Comparison of ENCODE assay signal across 13 cellular contexts in genomic region chr10:103742779-103743178, GRCh38.
"Had no signal": no experiment of that assay in that cellular context is flagged by ENCODE, and none has a peak within 500 bp of the region (broad histone marks: within the 10 kb centered on the region; RNA-seq: fewer than 3 reads in every experiment).

No MANE protein-coding gene starts in this region.

- H2AFZ ChIP-seq: neural progenitor cell had no signal

- ATAC-seq: activated CD8-positive, alpha-beta T cell treated with anti-CD3 and anti-CD28 coated beads for 36 hours; activated T-cell treated with anti-CD3 and anti-CD28 coated beads, Interleukin-2, amount 50 U/mL, for 72 hours; gastroesophageal sphincter; left colon; sciatic nerve had no signal

- H3K4me3 Mint-ChIP-seq: activated CD8-positive, alpha-beta T cell treated with anti-CD3 and anti-CD28 coated beads for 36 hours; activated T-cell treated with anti-CD3 and anti-CD28 coated beads, Interleukin-2, amount 50 U/mL, for 72 hours; neural progenitor cell had no signal

- H3K9me3 ChIP-seq: gastroesophageal sphincter, ovary, spleen, thyroid gland had no signal

- H3K36me3 ChIP-seq: gastroesophageal sphincter, neural progenitor cell, ovary, spleen, thyroid gland had no signal

- H3K4me2 ChIP-seq: neural progenitor cell had no signal

- H3K27me3 ChIP-seq: gastroesophageal sphincter, neural progenitor cell, ovary, spleen, thyroid gland had no signal

- H3K27ac ChIP-seq: gastroesophageal sphincter, neural progenitor cell, ovary, spleen, thyroid gland had no signal

- H3K4me3 ChIP-seq: gastroesophageal sphincter, neural progenitor cell, ovary, spleen, thyroid gland had no signal

- H3K36me3 Mint-ChIP-seq: neural progenitor cell had no signal

- DNase-seq: activated CD4-positive, alpha-beta T cell treated with anti-CD3 and anti-CD28 coated beads for 1 hour; activated CD8-positive, alpha-beta T cell treated with anti-CD3 and anti-CD28 coated beads for 36 hours; activated T-cell treated with anti-CD3 and anti-CD28 coated beads, Interleukin-2, amount 50 U/mL, for 72 hours; aorta; left colon; midbrain; ovary; spleen; thyroid gland had no signal

- H3K27ac Mint-ChIP-seq: activated CD8-positive, alpha-beta T cell treated with anti-CD3 and anti-CD28 coated beads for 36 hours; activated T-cell treated with anti-CD3 and anti-CD28 coated beads, Interleukin-2, amount 50 U/mL, for 72 hours; neural progenitor cell had no signal

- H3K9ac ChIP-seq: neural progenitor cell had no signal

- H3K9me3 Mint-ChIP-seq: activated CD8-positive, alpha-beta T cell treated with anti-CD3 and anti-CD28 coated beads for 36 hours; activated T-cell treated with anti-CD3 and anti-CD28 coated beads, Interleukin-2, amount 50 U/mL, for 72 hours; neural progenitor cell had no signal

- FAIRE-seq: islet of Langerhans had no signal
